8 cellular contexts compared by ENCODE assay signal in genomic region chr1:43994794-43995790, GRCh38. TPM values are rescaled to one million over a fixed set of nuclear protein-coding genes. Genes with fewer than 3 reads are reported as not detected.
DNase-seq lines count a peak whose midpoint lies in the region; ATAC-seq and TF ChIP-seq lines count a peak whose summit lies in the region.

No MANE protein-coding gene starts in this region.

- no peaks in the 10 kb centered on the region for H3K27me3 ChIP-seq in BLaER1
- peaks cover 7% of the 10 kb centered on the region; the same call in 1 of the 2 replicates for H3K27me3 ChIP-seq in GM23338 (ENCODE audit: insufficient read depth)
- no peaks in the 10 kb centered on the region for H3K27me3 ChIP-seq in uterus

- peak overlapping the region; percentile 20; the same call in 1 of the 2 replicates for H3K9ac ChIP-seq in BLaER1

- H3K79me2 ChIP-seq in GM23338 (replicated peaks; ENCODE audit: insufficient read depth) = no peaks in the 10 kb centered on the region

- H3K4me3 ChIP-seq in BLaER1 (no peak overlapping the region), GM23338 (no peak overlapping the region), fibroblast of villous mesenchyme (ENCODE audit: low read depth, low read length) (no peak overlapping the region), uterus (no peak overlapping the region)

- no peak for TF ChIP-seq POLR2A in uterus (IDR thresholded peaks at IDR 0.05)

- H3K36me3 ChIP-seq in BLaER1 = no peaks in the 10 kb centered on the region
- H3K36me3 ChIP-seq in GM23338 (ENCODE audit: insufficient read depth) = 0 out of 2 replicates have a peak, but pooled peaks cover under 1% of the 10 kb centered on the region
- H3K36me3 ChIP-seq in uterus = no peaks in the 10 kb centered on the region

- peak; percentile 50 for ATAC-seq in GM23338
- ATAC-seq in HG02852 (IDR thresholded peaks at IDR 0.05; ENCODE audit: unreplicated experiment) = no peak
- no peak for ATAC-seq in HG02981 (IDR thresholded peaks at IDR 0.05; ENCODE audit: unreplicated experiment)

- H3K36me3 Mint-ChIP-seq in GM23338 (ENCODE audit: low read depth) = peaks cover 20% of the 10 kb centered on the region
- H3K36me3 Mint-ChIP-seq in activated T-helper 1 cell treated with anti-CD3 and anti-CD28 coated beads, Interleukin-12 subunit alpha, Interleukin-12 subunit beta, Interleukin-2, Interleukin-4 antibody, amounts not matched to agents 30 ng/mL and 10 ng/mL and 1 ng/mL, durations not matched to agents 14 hours and 24 hours and 36 hours (ENCODE audit: low read depth) = peaks cover 3% of the 10 kb centered on the region

- peaks cover 66% of the 10 kb centered on the region for H3K4me1 ChIP-seq in BLaER1
- H3K4me1 ChIP-seq in GM23338 (ENCODE audit: insufficient read depth) = peaks cover 10% of the 10 kb centered on the region
- no peaks in the 10 kb centered on the region for H3K4me1 ChIP-seq in uterus

- H3F3A ChIP-seq in GM23338 (replicated peaks; ENCODE audit: low read depth) = peaks cover 18% of the 10 kb centered on the region

- H3K27ac ChIP-seq in BLaER1 (peak overlapping the region; percentile 28), GM23338 (ENCODE audit: low read depth) (no peak overlapping the region), uterus (no peak overlapping the region)

- H4K20me1 ChIP-seq in BLaER1 (no peaks in the 10 kb centered on the region), GM23338 (replicated peaks; ENCODE audit: insufficient read depth) (no peaks in the 10 kb centered on the region)

- peaks cover 38% of the 10 kb centered on the region for H3K27me3 Mint-ChIP-seq in GM23338 (ENCODE audit: insufficient read depth, low read depth, poor library complexity)
- H3K27me3 Mint-ChIP-seq in activated T-helper 1 cell treated with anti-CD3 and anti-CD28 coated beads, Interleukin-12 subunit alpha, Interleukin-12 subunit beta, Interleukin-2, Interleukin-4 antibody, amounts not matched to agents 30 ng/mL and 10 ng/mL and 1 ng/mL, durations not matched to agents 14 hours and 24 hours and 36 hours (ENCODE audit: insufficient read depth) = no peaks in the 10 kb centered on the region

- H3K27ac Mint-ChIP-seq in GM23338 = no peak overlapping the region; the same call in 1 of the 2 replicates
- no peak overlapping the region for H3K27ac Mint-ChIP-seq in activated T-helper 1 cell treated with anti-CD3 and anti-CD28 coated beads, Interleukin-12 subunit alpha, Interleukin-12 subunit beta, Interleukin-2, Interleukin-4 antibody, amounts not matched to agents 30 ng/mL and 10 ng/mL and 1 ng/mL, durations not matched to agents 14 hours and 24 hours and 36 hours

- H3K4me3 Mint-ChIP-seq in GM23338 = no peak overlapping the region; the same call in 2 of the 3 replicates
- H3K4me3 Mint-ChIP-seq in activated T-helper 1 cell treated with anti-CD3 and anti-CD28 coated beads, Interleukin-12 subunit alpha, Interleukin-12 subunit beta, Interleukin-2, Interleukin-4 antibody, amounts not matched to agents 30 ng/mL and 10 ng/mL and 1 ng/mL, durations not matched to agents 14 hours and 24 hours and 36 hours = no peak overlapping the region

- H3K9me3 ChIP-seq in BLaER1 (no peaks in the 10 kb centered on the region), uterus (no peaks in the 10 kb centered on the region)

- H2AFZ ChIP-seq in GM23338 = no peak overlapping the region

- peaks cover 33% of the 10 kb centered on the region for H3K4me1 Mint-ChIP-seq in GM23338
- H3K4me1 Mint-ChIP-seq in activated T-helper 1 cell treated with anti-CD3 and anti-CD28 coated beads, Interleukin-12 subunit alpha, Interleukin-12 subunit beta, Interleukin-2, Interleukin-4 antibody, amounts not matched to agents 30 ng/mL and 10 ng/mL and 1 ng/mL, durations not matched to agents 14 hours and 24 hours and 36 hours (ENCODE audit: low read depth) = peaks cover 13% of the 10 kb centered on the region

- no peaks in the 10 kb centered on the region for H3K9me2 ChIP-seq in GM23338 (ENCODE audit: insufficient read depth)

- intact Hi-C loops in uterus (cut with DNase I; ENCODE audit: low total_unique reads) = no loop called here
- intact Hi-C loops in activated T-helper 1 cell treated with anti-CD3 and anti-CD28 coated beads, Interleukin-12 subunit alpha, Interleukin-12 subunit beta, Interleukin-2, Interleukin-4 antibody, amounts not matched to agents 30 ng/mL and 10 ng/mL and 1 ng/mL, durations not matched to agents 14 hours and 24 hours and 36 hours (cut with micrococcal nuclease) = no loop called here

- H3K4me2 ChIP-seq in BLaER1 (peak overlapping the region; percentile 89), GM23338 (0 out of 2 replicates have a peak overlapping the region, but pooled peaks have one; percentile 27)

- H3K9me3 Mint-ChIP-seq in GM23338 = no peaks in the 10 kb centered on the region
- H3K9me3 Mint-ChIP-seq in activated T-helper 1 cell treated with anti-CD3 and anti-CD28 coated beads, Interleukin-12 subunit alpha, Interleukin-12 subunit beta, Interleukin-2, Interleukin-4 antibody, amounts not matched to agents 30 ng/mL and 10 ng/mL and 1 ng/mL, durations not matched to agents 14 hours and 24 hours and 36 hours = no peaks in the 10 kb centered on the region

- DNase-seq in GM23338 (ENCODE audit: low spot score) (peak; percentile 87), RKO (ENCODE audit: low spot score) (peak; percentile 52), fibroblast of villous mesenchyme (ENCODE audit: low read depth) (peak; percentile 30), uterus (no peak)
- DNase-seq in activated T-helper 1 cell treated with anti-CD3 and anti-CD28 coated beads, Interleukin-12 subunit alpha, Interleukin-12 subunit beta, Interleukin-2, Interleukin-4 antibody, amounts not matched to agents 30 ng/mL and 10 ng/mL and 1 ng/mL, durations not matched to agents 14 hours and 24 hours and 36 hours (ENCODE audit: low spot score) = no peak

- peak; percentile 59 to 85 for TF ChIP-seq CTCF in GM23338 (conservative IDR thresholded peaks at IDR 0.05; ENCODE audit: low read depth in 2 of 2)
- peak; percentile 44 for TF ChIP-seq CTCF in fibroblast of villous mesenchyme (IDR thresholded peaks at IDR 0.05; ENCODE audit: insufficient read depth, low read depth, low read length)
- no peak for TF ChIP-seq CTCF in uterus (IDR thresholded peaks at IDR 0.05)

TF ChIP-seq in GM23338, 12 proteins besides CTCF, POLR2A, EP300 and RAD21:
- TF ChIP-seq POLR2AphosphoS5 (IDR thresholded peaks at IDR 0.05; ENCODE audit: low read depth) (peak; percentile 32), ETS1 (IDR thresholded peaks at IDR 0.05) (no peak), CREB1 (CRISPR knock-in tag; IDR thresholded peaks at IDR 0.05; ENCODE audit: low read depth) (peak; percentile 24; the same call in 1 of the 2 replicates)

RNA-seq across cellular contexts. Expression of gene CCDC24, which starts 3.7 kb away (rescaled TPM):
- total RNA-seq in GM23338 (2014; rRNA removed; shearing (Covaris generic)) = 8.3 and 9.5 TPM in 2 replicates
- 13.4 and 17.2 TPM in 2 replicates for polyA plus RNA-seq in GM23338 (2016; fragmentation: Nextera tagmentation; extraction: Ambion mirVana)
- 3.5 and 4.7 TPM in 2 replicates for total RNA-seq in fibroblast of villous mesenchyme
- total RNA-seq in uterus = 10 to 100 TPM in 1 of 4 donors, 1 to 10 TPM in 2, not detected in 1; 3.1 to 10.6 (median 7.0) TPM
- total RNA-seq in activated T-helper 1 cell treated with anti-CD3 and anti-CD28 coated beads, Interleukin-12 subunit alpha, Interleukin-12 subunit beta, Interleukin-2, Interleukin-4 antibody, amounts not matched to agents 30 ng/mL and 10 ng/mL and 1 ng/mL, durations not matched to agents 14 hours and 24 hours and 36 hours = 2.7 TPM in 2 replicates

RNA-seq across cellular contexts. Expression of gene B4GALT2, which starts 16.1 kb away (rescaled TPM):
- total RNA-seq in GM23338 (2014; rRNA removed; shearing (Covaris generic)) = 52.7 and 63.1 TPM in 2 replicates
- polyA plus RNA-seq in GM23338 (2016; fragmentation: Nextera tagmentation; extraction: Ambion mirVana) = 22.4 and 22.8 TPM in 2 replicates
- total RNA-seq in fibroblast of villous mesenchyme (57.4 and 91.5 TPM in 2 replicates), uterus (10 to 100 TPM in 2 of 4 donors, 1 to 10 TPM in 2; 2.3 to 45.8 (median 18.5) TPM)
- 51.2 and 51.3 TPM in 2 replicates for total RNA-seq in activated T-helper 1 cell treated with anti-CD3 and anti-CD28 coated beads, Interleukin-12 subunit alpha, Interleukin-12 subunit beta, Interleukin-2, Interleukin-4 antibody, amounts not matched to agents 30 ng/mL and 10 ng/mL and 1 ng/mL, durations not matched to agents 14 hours and 24 hours and 36 hours

RNA-seq across cellular contexts. Expression of gene ATP6V0B, which starts 20.3 kb away (rescaled TPM):
- 112 and 116 TPM in 2 replicates for total RNA-seq in GM23338 (2014; rRNA removed; shearing (Covaris generic))
- polyA plus RNA-seq in GM23338 (2016; fragmentation: Nextera tagmentation; extraction: Ambion mirVana) = 142 and 149 TPM in 2 replicates
- 76.0 and 104 TPM in 2 replicates for total RNA-seq in fibroblast of villous mesenchyme
- total RNA-seq in uterus = 100 to 1,000 TPM in 1 of 4 donors, 10 to 100 TPM in 3; 49.6 to 183 (median 65.4) TPM
- 187 and 195 TPM in 2 replicates for total RNA-seq in activated T-helper 1 cell treated with anti-CD3 and anti-CD28 coated beads, Interleukin-12 subunit alpha, Interleukin-12 subunit beta, Interleukin-2, Interleukin-4 antibody, amounts not matched to agents 30 ng/mL and 10 ng/mL and 1 ng/mL, durations not matched to agents 14 hours and 24 hours and 36 hours

RNA-seq across cellular contexts. Expression of gene DPH2, which starts 25.3 kb away (rescaled TPM):
- total RNA-seq in GM23338 (2014; rRNA removed; shearing (Covaris generic)) = 68.2 and 90.3 TPM in 2 replicates
- 32.1 and 35.6 TPM in 2 replicates for polyA plus RNA-seq in GM23338 (2016; fragmentation: Nextera tagmentation; extraction: Ambion mirVana)
- total RNA-seq in fibroblast of villous mesenchyme (18.6 and 22.5 TPM in 2 replicates), uterus (10 to 100 TPM in 2 of 4 donors, 1 to 10 TPM in 2; 5.1 to 18.5 (median 12.3) TPM)
- 73.8 and 74.8 TPM in 2 replicates for total RNA-seq in activated T-helper 1 cell treated with anti-CD3 and anti-CD28 coated beads, Interleukin-12 subunit alpha, Interleukin-12 subunit beta, Interleukin-2, Interleukin-4 antibody, amounts not matched to agents 30 ng/mL and 10 ng/mL and 1 ng/mL, durations not matched to agents 14 hours and 24 hours and 36 hours

RNA-seq across cellular contexts. Expression of gene SLC6A9, which starts 36.2 kb away (rescaled TPM):
- total RNA-seq in GM23338 (2014; rRNA removed; shearing (Covaris generic)) = 14.6 and 20.0 TPM in 2 replicates
- polyA plus RNA-seq in GM23338 (2016; fragmentation: Nextera tagmentation; extraction: Ambion mirVana) = 12.2 and 14.4 TPM in 2 replicates
- 11.7 and 15.1 TPM in 2 replicates for total RNA-seq in fibroblast of villous mesenchyme
- total RNA-seq in uterus = 10 to 100 TPM in 2 of 4 donors, 1 to 10 TPM in 2; 4.6 to 30.9 (median 17.4) TPM
- total RNA-seq in activated T-helper 1 cell treated with anti-CD3 and anti-CD28 coated beads, Interleukin-12 subunit alpha, Interleukin-12 subunit beta, Interleukin-2, Interleukin-4 antibody, amounts not matched to agents 30 ng/mL and 10 ng/mL and 1 ng/mL, durations not matched to agents 14 hours and 24 hours and 36 hours = 7.0 and 7.4 TPM in 2 replicates

Comparison
In these comparisons a context has a peak if more than half of its experiments do, and no peak if none do; other contexts are left out.
1. DNase-seq: peak in GM23338 (single experiment), RKO (single experiment) and fibroblast of villous mesenchyme (single experiment); none in uterus (0 of 2) and activated T-helper 1 cell treated with anti-CD3 and anti-CD28 coated beads, Interleukin-12 subunit alpha, Interleukin-12 subunit beta, Interleukin-2, Interleukin-4 antibody, amounts not matched to agents 30 ng/mL and 10 ng/mL and 1 ng/mL, durations not matched to agents 14 hours and 24 hours and 36 hours (single experiment).
2. CTCF ChIP-seq: peak in GM23338 (2 of 2) and fibroblast of villous mesenchyme (single experiment); none in uterus (0 of 4).